4 cellular contexts compared by ENCODE assay signal in the genomic region with DNA sequence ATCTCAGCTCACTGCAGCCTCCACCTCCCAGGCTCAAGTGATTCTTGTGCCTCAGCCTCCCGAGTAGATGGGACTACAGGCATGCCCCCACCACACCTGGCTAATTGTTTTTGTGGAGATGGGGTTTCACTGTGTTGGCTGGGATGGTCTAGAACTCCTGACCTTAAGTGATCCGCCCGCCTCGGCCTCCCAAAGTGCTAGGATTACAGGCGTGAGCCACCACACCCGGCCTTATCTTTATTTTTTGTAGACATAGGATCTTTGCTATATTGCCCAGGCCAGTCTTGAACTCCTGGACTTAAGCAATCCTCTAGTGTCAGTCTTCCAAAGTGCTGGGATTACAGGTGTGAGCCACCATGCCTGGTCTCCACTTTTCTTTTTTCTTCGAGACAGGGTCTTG. TPM values are rescaled to one million over a fixed set of nuclear protein-coding genes. Genes with fewer than 3 reads are reported as not detected.
DNase-seq lines count a peak whose midpoint lies in the region; ATAC-seq and TF ChIP-seq lines count a peak whose summit lies in the region.
"Not testable (repeated sequence)": the region's sequence is repeated elsewhere in the genome, so short reads cannot be mapped to it uniquely, and the experiment has no call there.

No MANE protein-coding gene starts in this region.

- not testable (repeated sequence) for H3K4me3 ChIP-seq in HEK293 (ENCODE audit: low read depth, low read length); neural cell (ENCODE audit: low read length)

- not testable (repeated sequence) for DNase-seq in RWPE1 (ENCODE audit: low spot score); central memory CD8-positive, alpha-beta T cell (ENCODE audit: low spot score in 2 of 2)

- not testable (repeated sequence) for H3K27ac ChIP-seq in HEK293 (ENCODE audit: extremely low read depth, low read depth, low read length)
- H3K27ac ChIP-seq in RWPE1 (0 out of 2 replicates have a peak overlapping the region, but pooled peaks have one; percentile 26), neural cell (ENCODE audit: low read length) (peak overlapping the region; percentile 55)

- H3F3A ChIP-seq in neural cell (ENCODE audit: insufficient read depth, low read length, poor library complexity, severe bottlenecking), result not testable (repeated sequence)

- CTCF ChIA-PET in HEK293 (lab: Yijun Ruan, JAX), result interaction anchor here (1.7 kb wide), 1 partner anchor 18 kb away, joined by 8 read pairs; no protein-coding TSS in a partner anchor
- CTCF ChIA-PET in RWPE1 (lab: Yijun Ruan, JAX), result interaction anchor here (0.6 to 1.1 kb wide), 2 partner anchors 12 to 46 kb away, joined by 3 read pairs; no protein-coding TSS in a partner anchor

- not testable (repeated sequence) for H3K4me2 ChIP-seq in neural cell (ENCODE audit: low read length)

- not testable (repeated sequence) for H4K20me1 ChIP-seq in neural cell (ENCODE audit: insufficient read depth)

- not testable (repeated sequence) for H3K9me2 ChIP-seq in neural cell (ENCODE audit: insufficient read depth, low read length)

- peaks cover 0 to 22% of the 10 kb centered on the region in 2 experiments; a peak in 1 of 3 replicates for H3K36me3 ChIP-seq in HEK293 (ENCODE audit: control insufficient read depth in 2 of 2, insufficient read depth in 1 of 2, low read length in 2 of 2)
- not testable (repeated sequence) for H3K36me3 ChIP-seq in neural cell (ENCODE audit: insufficient read depth, low read length)

- peaks cover 21% of the 10 kb centered on the region for H3K79me2 ChIP-seq in neural cell (replicated peaks; ENCODE audit: insufficient read depth, low read length)

- not testable (repeated sequence) for TF ChIP-seq RAD21 in neural cell (conservative IDR thresholded peaks at IDR 0.05)

- H3K27me3 Mint-ChIP-seq in central memory CD8-positive, alpha-beta T cell, result not testable (repeated sequence)

- H2AFZ ChIP-seq in neural cell (ENCODE audit: low read depth, low read length), result not testable (repeated sequence)

- peak overlapping the region; percentile 48 for H3K27ac Mint-ChIP-seq in central memory CD8-positive, alpha-beta T cell (ENCODE audit: low read depth)

- not testable (repeated sequence) for ATAC-seq in central memory CD8-positive, alpha-beta T cell (replicated peaks; ENCODE audit: extremely low read depth, poor library complexity, severe bottlenecking)

- H3K27me3 ChIP-seq in neural cell (ENCODE audit: insufficient read depth, low read depth, low read length), result not testable (repeated sequence)

- not testable (repeated sequence) for H3K9ac ChIP-seq in neural cell (ENCODE audit: low read length)

- TF ChIP-seq CTCF in HEK293 (tag by site-specific recombination; IDR thresholded peaks at IDR 0.05); RWPE1 (conservative IDR thresholded peaks at IDR 0.05; ENCODE audit: low read depth); neural cell (IDR thresholded peaks at IDR 0.05; ENCODE audit: poor library complexity, severe bottlenecking): not testable (repeated sequence)

- not testable (repeated sequence) for H3K4me1 ChIP-seq in HEK293 (ENCODE audit: control insufficient read depth, insufficient read depth, low read length)

- not testable (repeated sequence) for H3K4me1 Mint-ChIP-seq in central memory CD8-positive, alpha-beta T cell

- H3K36me3 Mint-ChIP-seq in central memory CD8-positive, alpha-beta T cell (ENCODE audit: insufficient read depth), result not testable (repeated sequence)

- POLR2A ChIA-PET in HEK293 (lab: Yijun Ruan, JAX); RWPE1 (lab: Yijun Ruan, JAX; ENCODE audit: low non-redundant PET): not testable (repeated sequence)

- not testable (repeated sequence) for H3K9me3 ChIP-seq in HEK293 (ENCODE audit: control insufficient read depth, insufficient read depth, low read depth, low read length); neural cell (ENCODE audit: low read length)

- H3K9me3 Mint-ChIP-seq in central memory CD8-positive, alpha-beta T cell, result not testable (repeated sequence)

- H3K4me3 Mint-ChIP-seq in central memory CD8-positive, alpha-beta T cell, result not testable (repeated sequence)

- TF ChIP-seq EP300 in neural cell (conservative IDR thresholded peaks at IDR 0.05; ENCODE audit: poor library complexity, severe bottlenecking), result not testable (repeated sequence)

TF ChIP-seq in HEK293, 187 proteins besides CTCF, POLR2A, EP300 and RAD21:
- TF ChIP-seq, protein P1, sequence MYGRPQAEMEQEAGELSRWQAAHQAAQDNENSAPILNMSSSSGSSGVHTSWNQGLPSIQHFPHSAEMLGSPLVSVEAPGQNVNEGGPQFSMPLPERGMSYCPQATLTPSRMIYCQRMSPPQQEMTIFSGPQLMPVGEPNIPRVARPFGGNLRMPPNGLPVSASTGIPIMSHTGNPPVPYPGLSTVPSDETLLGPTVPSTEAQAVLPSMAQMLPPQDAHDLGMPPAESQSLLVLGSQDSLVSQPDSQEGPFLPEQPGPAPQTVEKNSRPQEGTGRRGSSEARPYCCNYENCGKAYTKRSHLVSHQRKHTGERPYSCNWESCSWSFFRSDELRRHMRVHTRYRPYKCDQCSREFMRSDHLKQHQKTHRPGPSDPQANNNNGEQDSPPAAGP (tag by site-specific recombination; IDR thresholded peaks at IDR 0.05), result 0 out of 2 replicates have a peak, but pooled peaks have one; percentile 44
- peak; percentile 97 for TF ChIP-seq KLF1 (tag by site-specific recombination; IDR thresholded peaks at IDR 0.05)
TF ChIP-seq in HEK293: peak in this region for 2; not testable (repeated sequence) for 185.

RNA-seq across cellular contexts. Expression of gene RAB11FIP3, which starts 44.0 kb away (rescaled TPM):
- polyA plus RNA-seq in neural cell, result 55.0 and 60.4 TPM in 2 replicates
- 47.9 and 55.8 TPM in 2 replicates for polyA minus RNA-seq in neural cell

RNA-seq across cellular contexts. Expression of gene CAPN15, which starts 58.1 kb away (rescaled TPM):
- 11.5 and 15.6 TPM in 2 replicates for polyA plus RNA-seq in neural cell
- polyA minus RNA-seq in neural cell, result 19.0 and 21.2 TPM in 2 replicates
